14 cellular contexts compared by ENCODE assay signal in genomic region chr3:125115640-125116039, GRCh38. TPM values are rescaled to one million over a fixed set of nuclear protein-coding genes. Genes with fewer than 3 reads are reported as not detected.
DNase-seq lines count a peak whose midpoint lies in the region; ATAC-seq and TF ChIP-seq lines count a peak whose summit lies in the region.
"Had no signal": no experiment of that assay in that cellular context is flagged by ENCODE, and none has a peak within 500 bp of the region (broad histone marks: within the 10 kb centered on the region; RNA-seq: fewer than 3 reads in every experiment).

No MANE protein-coding gene starts in this region.

- H3K27me3 ChIP-seq in liver (ENCODE audit: control insufficient read depth in 4 of 4, insufficient read depth in 4 of 4, low read length in 3 of 4) = no peaks in the 10 kb centered on the region
- H3K27me3 ChIP-seq: upper lobe of left lung had no signal

- H3K27ac ChIP-seq in liver (ENCODE audit: low read depth in 1 of 2, low read length in 2 of 2) = no peak overlapping the region

- H3K27ac Mint-ChIP-seq in HFFc6 = peak overlapping the region; percentile 73
- H3K27ac Mint-ChIP-seq: activated CD4-positive, alpha-beta T cell treated with anti-CD3 and anti-CD28 coated beads for 36 hours had no signal

- DNase-seq in A172 (ENCODE audit: low spot score) = peak; percentile 74
- DNase-seq in HFFc6 = no peak
- peak; percentile 78 for DNase-seq in dedifferentiated amniotic fluid mesenchymal stem cell (ENCODE audit: extremely low spot score)
- DNase-seq in ureter (ENCODE audit: low spot score) = no peak
- no peak for DNase-seq in RKO (ENCODE audit: low spot score)
- DNase-seq: activated CD4-positive, alpha-beta T cell treated with anti-CD3 and anti-CD28 coated beads for 36 hours; AML-193; naive thymus-derived CD4-positive, alpha-beta T cell; NCI-H1092; upper lobe of left lung had no signal

- no peak overlapping the region for H3K4me3 Mint-ChIP-seq in HFFc6
- H3K4me3 Mint-ChIP-seq: activated CD4-positive, alpha-beta T cell treated with anti-CD3 and anti-CD28 coated beads for 36 hours; naive thymus-derived CD4-positive, alpha-beta T cell had no signal

- TF ChIP-seq RAD21 in liver (IDR thresholded peaks at IDR 0.05) = no peak

- no peak overlapping the region for H3K4me3 ChIP-seq in liver (ENCODE audit: low read depth in 1 of 3, low read length in 3 of 3)
- H3K4me3 ChIP-seq: cardiac muscle cell, upper lobe of left lung had no signal

- no peaks in the 10 kb centered on the region for H3K36me3 ChIP-seq in liver (ENCODE audit: control insufficient read depth in 4 of 4, insufficient read depth in 3 of 4, low read depth in 1 of 4, low read length in 3 of 4)
- H3K36me3 ChIP-seq: cardiac muscle cell, upper lobe of left lung had no signal

- peaks cover 6% of the 10 kb centered on the region; the same call in 1 of the 2 replicates for H3K27me3 Mint-ChIP-seq in HFFc6 (ENCODE audit: insufficient read depth)

- H3K9ac ChIP-seq in liver (ENCODE audit: low read depth in 1 of 2, low read length in 2 of 2) = no peak overlapping the region

- no peaks in the 10 kb centered on the region for H3K9me3 ChIP-seq in liver (ENCODE audit: control insufficient read depth in 4 of 4, low read length in 3 of 4)
- H3K9me3 ChIP-seq: upper lobe of left lung had no signal

- H3K9me3 Mint-ChIP-seq in HFFc6 = no peaks in the 10 kb centered on the region

- H3K4me1 ChIP-seq in liver (ENCODE audit: control insufficient read depth in 4 of 4, insufficient read depth in 4 of 4, low read length in 3 of 4) = peaks cover 0 to 5% (median 1%) of the 10 kb centered on the region in 4 donors

- 77% methylated on average over 9 of the region's 9 CpGs for WGBS in liver

- ATAC-seq in GM19397 (IDR thresholded peaks at IDR 0.05; ENCODE audit: unreplicated experiment) (no peak), HG03108 (IDR thresholded peaks at IDR 0.05; ENCODE audit: unreplicated experiment) (no peak)
- ATAC-seq: activated CD4-positive, alpha-beta T cell treated with anti-CD3 and anti-CD28 coated beads for 36 hours; naive thymus-derived CD4-positive, alpha-beta T cell had no signal

- TF ChIP-seq CTCF in HFFc6 (IDR thresholded peaks at IDR 0.05) = no peak
- no peak for TF ChIP-seq CTCF in liver (IDR thresholded peaks at IDR 0.05; ENCODE audit: low read depth, low read length, missing input control)

- H3K36me3 Mint-ChIP-seq in HFFc6 (ENCODE audit: low read depth) = peaks cover 7% of the 10 kb centered on the region; the same call in 1 of the 2 replicates
- H3K36me3 Mint-ChIP-seq: naive thymus-derived CD4-positive, alpha-beta T cell had no signal

- H3K4me1 Mint-ChIP-seq in HFFc6 (ENCODE audit: low read depth) = peaks cover 46% of the 10 kb centered on the region

TF ChIP-seq in liver, 16 proteins besides CTCF, POLR2A, EP300 and RAD21:
- TF ChIP-seq EGR1 (IDR thresholded peaks at IDR 0.05; ENCODE audit: low read depth in 2 of 2) (no peak), NR2F2 (IDR thresholded peaks at IDR 0.05) (peak; percentile 22)

RNA-seq across cellular contexts. Expression of gene HEG1, which starts 59.8 kb away (rescaled TPM):
- total RNA-seq in A172 (2014; rRNA removed; shearing (Covaris generic)) = 47.2 and 71.4 TPM in 2 replicates
- 100 to 1,000 TPM in 4 of 6 experiments, 10 to 100 TPM in 2; 88.6 to 126 (median 105) TPM for total RNA-seq in HFFc6 (2021; fragmentation: NEBNext Ultra II Directional; extraction: Animal tissue kit (Norgen Biotek cat#: 25700))
- total RNA-seq in liver = 10 to 100 TPM in 1 of 2 donors, 1 to 10 TPM in 1; 5.9 to 16.0 TPM
- 1 to 10 TPM; 1.4 to 4.8 TPM for polyA plus RNA-seq in liver
- 78.3 TPM for total RNA-seq in ureter

Comparison
In these comparisons a context has a peak if more than half of its experiments do, and no peak if none do; other contexts are left out.
1. DNase-seq: peak in A172 (single experiment) and dedifferentiated amniotic fluid mesenchymal stem cell (single experiment); none in HFFc6 (single experiment), ureter (single experiment) and RKO (single experiment).